In the genomic region with DNA sequence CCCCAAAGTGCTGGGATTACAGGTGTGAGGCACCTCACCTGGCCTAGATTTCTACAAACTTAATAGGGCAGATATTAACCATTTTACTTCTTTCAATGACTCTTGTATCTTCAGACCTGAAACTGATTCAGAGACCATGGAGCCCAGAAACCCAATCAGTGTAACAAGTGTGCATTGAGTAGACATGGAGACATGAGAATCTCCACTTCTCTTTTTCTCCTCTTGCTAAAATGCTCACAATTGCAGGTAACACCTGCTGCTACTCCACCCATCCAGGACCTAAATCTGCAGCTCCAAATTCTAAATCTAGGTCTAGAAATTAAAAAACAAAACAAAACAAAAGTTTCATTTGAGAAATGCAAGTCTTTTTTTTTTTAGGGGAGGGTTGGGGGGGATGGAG, we compare ENCODE assay signal across 19 cellular contexts. TPM values are rescaled to one million over a fixed set of nuclear protein-coding genes. Genes with fewer than 3 reads are reported as not detected.
DNase-seq lines count a peak whose midpoint lies in the region; ATAC-seq and TF ChIP-seq lines count a peak whose summit lies in the region.
"Had no signal": no experiment of that assay in that cellular context is flagged by ENCODE, and none has a peak within 500 bp of the region (broad histone marks: within the 10 kb centered on the region; RNA-seq: fewer than 3 reads in every experiment).

No MANE protein-coding gene starts in this region.

- peak; percentile 42 for DNase-seq in activated CD4-positive, alpha-beta T cell treated with anti-CD3 and anti-CD28 coated beads, Interleukin-2, amount 10 ng/mL, durations not matched to agents 24 days and 14 days
- no peak for DNase-seq in activated CD4-positive, alpha-beta T cell treated with anti-CD3 and anti-CD28 coated beads, Interleukin-2, amount 50 U/mL, for 4 hours
- no peak for DNase-seq in effector memory CD4-positive, alpha-beta T cell
- DNase-seq in stimulated activated effector memory CD8-positive, alpha-beta T cell treated with anti-CD3 and anti-CD28 coated beads, Interleukin-12 subunit alpha, Interleukin-12 subunit beta, amount 100 ng/mL, for 72 hours (ENCODE audit: low spot score in 2 of 2): no peak
- DNase-seq in mesenteric fat pad (ENCODE audit: low spot score): no peak
- no peak for DNase-seq in activated T-helper 1 cell treated with anti-CD3 and anti-CD28 coated beads, Interleukin-12 subunit alpha, Interleukin-12 subunit beta, Interleukin-2, Interleukin-4 antibody, amounts not matched to agents 30 ng/mL and 10 ng/mL and 1 ng/mL, durations not matched to agents 14 hours and 24 hours and 36 hours (ENCODE audit: low spot score)
- DNase-seq: 8988T; DMS79 treated with DMSO at 0.1 percent for 48 hours; GOT3; NCI-H1092; NCI-H2227 treated with DMSO at 0.1 percent for 48 hours; NCI-H524 treated with DMSO at 0.1 percent for 48 hours; NK-92 treated with Interleukin-12 subunit alpha and Interleukin-12 subunit beta, amount 100 ng/mL, for 24 hours; PC-3 had no signal

- H3K27me3 ChIP-seq in BLaER1: no peaks in the 10 kb centered on the region
- no peaks in the 10 kb centered on the region for H3K27me3 ChIP-seq in Loucy (ENCODE audit: insufficient read depth, low read length, poor library complexity, severe bottlenecking)
- H3K27me3 ChIP-seq in effector memory CD4-positive, alpha-beta T cell (replicated peaks; ENCODE audit: control insufficient read depth, insufficient read depth, low read length, poor library complexity, severe bottlenecking): no peaks in the 10 kb centered on the region

- H4K20me1 ChIP-seq in BLaER1 (no peaks in the 10 kb centered on the region), Loucy (ENCODE audit: insufficient read depth, low read length, poor library complexity, severe bottlenecking) (no peaks in the 10 kb centered on the region)

- peaks cover 34% of the 10 kb centered on the region for H3K9me3 ChIP-seq in BLaER1
- 0 out of 2 replicates have a peak, but pooled peaks cover 3% of the 10 kb centered on the region for H3K9me3 ChIP-seq in Loucy (ENCODE audit: insufficient read depth, low read depth, low read length)
- no peaks in the 10 kb centered on the region for H3K9me3 ChIP-seq in effector memory CD4-positive, alpha-beta T cell (ENCODE audit: control insufficient read depth, low read length)

- H3K9me2 ChIP-seq in Loucy (replicated peaks; ENCODE audit: low read depth, low read length): no peaks in the 10 kb centered on the region

- no peak for ATAC-seq in stimulated activated effector memory CD8-positive, alpha-beta T cell treated with anti-CD3 and anti-CD28 coated beads, Interleukin-12 subunit alpha, Interleukin-12 subunit beta, amount 100 ng/mL, for 72 hours
- ATAC-seq: K562, PC-3, Right ventricle myocardium inferior had no signal

- H3K36me3 ChIP-seq in BLaER1: no peaks in the 10 kb centered on the region
- H3K36me3 ChIP-seq in Loucy (ENCODE audit: insufficient read depth, low read length): no peaks in the 10 kb centered on the region
- H3K36me3 ChIP-seq in effector memory CD4-positive, alpha-beta T cell (ENCODE audit: control insufficient read depth, insufficient read depth, low read length): no peaks in the 10 kb centered on the region

- H3K9ac ChIP-seq in BLaER1 (no peak overlapping the region), Loucy (ENCODE audit: low read depth, low read length, poor library complexity, severe bottlenecking) (no peak overlapping the region)

- H3K4me1 ChIP-seq in BLaER1 (peaks cover 26% of the 10 kb centered on the region), Loucy (ENCODE audit: insufficient read depth, low read length, poor library complexity, severe bottlenecking) (peaks cover 45% of the 10 kb centered on the region)
- H3K4me1 ChIP-seq in effector memory CD4-positive, alpha-beta T cell (ENCODE audit: control insufficient read depth, insufficient read depth, low read length, poor library complexity, severe bottlenecking): peaks cover 9% of the 10 kb centered on the region

- TF ChIP-seq CTCF in Loucy (conservative IDR thresholded peaks at IDR 0.05; ENCODE audit: low read length): no peak

- peaks cover 4% of the 10 kb centered on the region for H3K9me3 Mint-ChIP-seq in activated CD4-positive, alpha-beta T cell treated with anti-CD3 and anti-CD28 coated beads, Interleukin-2, amount 10 ng/mL, durations not matched to agents 24 days and 14 days
- no peaks in the 10 kb centered on the region for H3K9me3 Mint-ChIP-seq in stimulated activated effector memory CD8-positive, alpha-beta T cell treated with anti-CD3 and anti-CD28 coated beads, Interleukin-12 subunit alpha, Interleukin-12 subunit beta, amount 100 ng/mL, for 72 hours
- H3K9me3 Mint-ChIP-seq in activated T-helper 1 cell treated with anti-CD3 and anti-CD28 coated beads, Interleukin-12 subunit alpha, Interleukin-12 subunit beta, Interleukin-2, Interleukin-4 antibody, amounts not matched to agents 30 ng/mL and 10 ng/mL and 1 ng/mL, durations not matched to agents 14 hours and 24 hours and 36 hours: peaks cover 20% of the 10 kb centered on the region

- H3K27me3 Mint-ChIP-seq in activated CD4-positive, alpha-beta T cell treated with anti-CD3 and anti-CD28 coated beads, Interleukin-2, amount 10 ng/mL, durations not matched to agents 24 days and 14 days: no peaks in the 10 kb centered on the region
- no peaks in the 10 kb centered on the region for H3K27me3 Mint-ChIP-seq in activated T-helper 1 cell treated with anti-CD3 and anti-CD28 coated beads, Interleukin-12 subunit alpha, Interleukin-12 subunit beta, Interleukin-2, Interleukin-4 antibody, amounts not matched to agents 30 ng/mL and 10 ng/mL and 1 ng/mL, durations not matched to agents 14 hours and 24 hours and 36 hours (ENCODE audit: insufficient read depth)

- H3K4me3 ChIP-seq in BLaER1: no peak overlapping the region
- H3K4me3 ChIP-seq in Loucy (ENCODE audit: low read length, poor library complexity, severe bottlenecking): no peak overlapping the region
- H3K4me3 ChIP-seq in effector memory CD4-positive, alpha-beta T cell (ENCODE audit: insufficient read depth, low read depth, low read length, poor library complexity, severe bottlenecking): no peak overlapping the region
- H3K4me3 ChIP-seq: K562 had no signal

- H3K4me2 ChIP-seq in BLaER1 (peak overlapping the region; percentile 61), Loucy (ENCODE audit: low read depth, low read length, poor library complexity, severe bottlenecking) (peak overlapping the region; percentile 71)

- H2AFZ ChIP-seq in Loucy (ENCODE audit: low read length): no peak overlapping the region

- peaks cover 3% of the 10 kb centered on the region; the same call in 1 of the 2 replicates for H3F3A ChIP-seq in Loucy (ENCODE audit: low read depth)

- peaks cover 30% of the 10 kb centered on the region for H3K79me2 ChIP-seq in Loucy (ENCODE audit: insufficient read depth, low read length)

- no peak overlapping the region for H3K27ac Mint-ChIP-seq in activated CD4-positive, alpha-beta T cell treated with anti-CD3 and anti-CD28 coated beads, Interleukin-2, amount 10 ng/mL, durations not matched to agents 24 days and 14 days
- H3K27ac Mint-ChIP-seq in stimulated activated effector memory CD8-positive, alpha-beta T cell treated with anti-CD3 and anti-CD28 coated beads, Interleukin-12 subunit alpha, Interleukin-12 subunit beta, amount 100 ng/mL, for 72 hours: no peak overlapping the region
- H3K27ac Mint-ChIP-seq in activated T-helper 1 cell treated with anti-CD3 and anti-CD28 coated beads, Interleukin-12 subunit alpha, Interleukin-12 subunit beta, Interleukin-2, Interleukin-4 antibody, amounts not matched to agents 30 ng/mL and 10 ng/mL and 1 ng/mL, durations not matched to agents 14 hours and 24 hours and 36 hours: no peak overlapping the region
- H3K27ac Mint-ChIP-seq: CD14-positive monocyte had no signal

- intact Hi-C loops in activated CD4-positive, alpha-beta T cell treated with anti-CD3 and anti-CD28 coated beads, Interleukin-2, amount 10 ng/mL, durations not matched to agents 24 days and 14 days (cut with micrococcal nuclease): no loop called here
- intact Hi-C loops in activated T-helper 1 cell treated with anti-CD3 and anti-CD28 coated beads, Interleukin-12 subunit alpha, Interleukin-12 subunit beta, Interleukin-2, Interleukin-4 antibody, amounts not matched to agents 30 ng/mL and 10 ng/mL and 1 ng/mL, durations not matched to agents 14 hours and 24 hours and 36 hours (cut with micrococcal nuclease): no loop called here

- no peaks in the 10 kb centered on the region for H3K36me3 Mint-ChIP-seq in activated CD4-positive, alpha-beta T cell treated with anti-CD3 and anti-CD28 coated beads, Interleukin-2, amount 10 ng/mL, durations not matched to agents 24 days and 14 days (ENCODE audit: low read depth)
- no peaks in the 10 kb centered on the region for H3K36me3 Mint-ChIP-seq in stimulated activated effector memory CD8-positive, alpha-beta T cell treated with anti-CD3 and anti-CD28 coated beads, Interleukin-12 subunit alpha, Interleukin-12 subunit beta, amount 100 ng/mL, for 72 hours
- H3K36me3 Mint-ChIP-seq in activated T-helper 1 cell treated with anti-CD3 and anti-CD28 coated beads, Interleukin-12 subunit alpha, Interleukin-12 subunit beta, Interleukin-2, Interleukin-4 antibody, amounts not matched to agents 30 ng/mL and 10 ng/mL and 1 ng/mL, durations not matched to agents 14 hours and 24 hours and 36 hours (ENCODE audit: low read depth): peaks cover 3% of the 10 kb centered on the region
- H3K36me3 Mint-ChIP-seq: CD14-positive monocyte had no signal

- H3K4me1 Mint-ChIP-seq in activated CD4-positive, alpha-beta T cell treated with anti-CD3 and anti-CD28 coated beads, Interleukin-2, amount 10 ng/mL, durations not matched to agents 24 days and 14 days: peaks cover 4% of the 10 kb centered on the region
- peaks cover 7% of the 10 kb centered on the region for H3K4me1 Mint-ChIP-seq in stimulated activated effector memory CD8-positive, alpha-beta T cell treated with anti-CD3 and anti-CD28 coated beads, Interleukin-12 subunit alpha, Interleukin-12 subunit beta, amount 100 ng/mL, for 72 hours
- H3K4me1 Mint-ChIP-seq in activated T-helper 1 cell treated with anti-CD3 and anti-CD28 coated beads, Interleukin-12 subunit alpha, Interleukin-12 subunit beta, Interleukin-2, Interleukin-4 antibody, amounts not matched to agents 30 ng/mL and 10 ng/mL and 1 ng/mL, durations not matched to agents 14 hours and 24 hours and 36 hours (ENCODE audit: low read depth): peaks cover 13% of the 10 kb centered on the region
- H3K4me1 Mint-ChIP-seq: CD14-positive monocyte had no signal

- H3K4me3 Mint-ChIP-seq in activated CD4-positive, alpha-beta T cell treated with anti-CD3 and anti-CD28 coated beads, Interleukin-2, amount 10 ng/mL, durations not matched to agents 24 days and 14 days: no peak overlapping the region
- no peak overlapping the region for H3K4me3 Mint-ChIP-seq in stimulated activated effector memory CD8-positive, alpha-beta T cell treated with anti-CD3 and anti-CD28 coated beads, Interleukin-12 subunit alpha, Interleukin-12 subunit beta, amount 100 ng/mL, for 72 hours
- no peak overlapping the region for H3K4me3 Mint-ChIP-seq in activated T-helper 1 cell treated with anti-CD3 and anti-CD28 coated beads, Interleukin-12 subunit alpha, Interleukin-12 subunit beta, Interleukin-2, Interleukin-4 antibody, amounts not matched to agents 30 ng/mL and 10 ng/mL and 1 ng/mL, durations not matched to agents 14 hours and 24 hours and 36 hours
- H3K4me3 Mint-ChIP-seq: CD14-positive monocyte had no signal

- H3K27ac ChIP-seq in BLaER1: peak overlapping the region; percentile 73
- peak overlapping the region; percentile 53 for H3K27ac ChIP-seq in effector memory CD4-positive, alpha-beta T cell (ENCODE audit: insufficient read depth, low read length, poor library complexity, severe bottlenecking)

RNA-seq across cellular contexts. Expression of gene ZNF681, which starts 42.2 kb away (rescaled TPM):
- 2.6 and 3.0 TPM in 2 replicates for total RNA-seq in activated CD4-positive, alpha-beta T cell treated with anti-CD3 and anti-CD28 coated beads, Interleukin-2, amount 10 ng/mL, durations not matched to agents 24 days and 14 days
- 0.96 TPM for total RNA-seq in mesenteric fat pad
- total RNA-seq in activated T-helper 1 cell treated with anti-CD3 and anti-CD28 coated beads, Interleukin-12 subunit alpha, Interleukin-12 subunit beta, Interleukin-2, Interleukin-4 antibody, amounts not matched to agents 30 ng/mL and 10 ng/mL and 1 ng/mL, durations not matched to agents 14 hours and 24 hours and 36 hours: 3.0 and 3.3 TPM in 2 replicates
